Comparison of ENCODE assay signal across 24 cellular contexts in the genomic region with DNA sequence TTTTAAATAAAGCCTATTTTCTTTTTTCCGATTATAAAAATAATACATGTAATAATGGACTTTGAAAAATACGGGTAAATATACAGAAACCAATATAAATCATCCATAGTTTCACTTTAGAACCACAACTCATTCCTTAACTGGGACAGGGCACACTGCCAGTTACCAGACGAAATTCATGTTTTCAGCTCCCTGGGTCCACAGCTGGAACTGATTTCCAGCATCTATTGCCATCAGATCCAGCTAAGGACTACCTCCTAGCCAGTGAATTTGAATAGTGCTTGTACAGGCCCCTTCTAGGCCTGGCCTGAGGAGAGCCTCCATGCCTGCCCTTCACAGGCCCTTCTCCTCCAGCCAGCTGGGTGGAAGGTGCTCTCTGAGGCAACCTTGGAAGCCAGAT. TPM values are rescaled to one million over a fixed set of nuclear protein-coding genes. Genes with fewer than 3 reads are reported as not detected.
DNase-seq lines count a peak whose midpoint lies in the region; ATAC-seq, FAIRE-seq and TF ChIP-seq lines count a peak whose summit lies in the region.
"Had no signal": no experiment of that assay in that cellular context is flagged by ENCODE, and none has a peak within 500 bp of the region (broad histone marks: within the 10 kb centered on the region; RNA-seq: fewer than 3 reads in every experiment).

No MANE protein-coding gene starts in this region.

- H2AFZ ChIP-seq in H1 (ENCODE audit: low read length): 0 out of 2 replicates have a peak overlapping the region, but pooled peaks have one; percentile 40

- no TSS peak for BruUV-seq in MCF 10A (replicated peaks; lab: Mats Ljungman, UMichigan)

- POLR2A ChIA-PET in MCF 10A (lab: Yijun Ruan, JAX) (interaction anchor here (1.5 kb wide), 1 partner anchor 8 kb away, joined by 6 read pairs; no protein-coding TSS in a partner anchor), H1 (lab: Charles Lee; ENCODE audit: partially characterized antibody) (no interaction called here)

- H4K5ac ChIP-seq in H1 (ENCODE audit: insufficient read length, low read depth, low read length): no peak overlapping the region

- peak overlapping the region; percentile 79 for H3K27ac Mint-ChIP-seq in MCF 10A (ENCODE audit: low read depth, unreplicated experiment)
- H3K27ac Mint-ChIP-seq: CD8-positive, alpha-beta T cell had no signal

- H3K23me2 ChIP-seq in H1 (ENCODE audit: low read depth, low read length): no peaks in the 10 kb centered on the region

- no peaks in the 10 kb centered on the region for H3K27me3 ChIP-seq in breast epithelium
- no peaks in the 10 kb centered on the region for H3K27me3 ChIP-seq in H1 (replicated peaks in 1 of 4; ENCODE audit: control insufficient read depth in 3 of 4, extremely low read depth in 1 of 4, insufficient read depth in 3 of 4, low read length in 3 of 4)
- H3K27me3 ChIP-seq in aorta (ENCODE audit: control insufficient read depth in 1 of 2, insufficient read depth in 2 of 2, low read length in 1 of 2): no peaks in the 10 kb centered on the region
- H3K27me3 ChIP-seq: upper lobe of right lung had no signal

- H3K27ac ChIP-seq in breast epithelium: peak overlapping the region in 1 of 2 donors; percentile 32
- H3K27ac ChIP-seq in H1 (ENCODE audit: low read depth, low read length): no peak overlapping the region
- no peak overlapping the region for H3K27ac ChIP-seq in aorta (ENCODE audit: low read depth in 1 of 2, low read length in 2 of 2)
- H3K27ac ChIP-seq: upper lobe of right lung had no signal

- TF ChIP-seq RAD21 in H1 (IDR thresholded peaks at IDR 0.05 in 1 of 2, conservative IDR thresholded peaks at IDR 0.05 in 1 of 2; ENCODE audit: low read depth in 2 of 2, low read length in 2 of 2): no peak

- no peak overlapping the region for H3K56ac ChIP-seq in H1 (replicated peaks; ENCODE audit: insufficient read length, low read depth, low read length)

- FAIRE-seq in H1 (lab: Jason Lieb, UNC): no peak
- FAIRE-seq: small intestine had no signal

- no peaks in the 10 kb centered on the region for H3K4me1 Mint-ChIP-seq in MCF 10A (ENCODE audit: insufficient read depth, unreplicated experiment)

- no peaks in the 10 kb centered on the region for H3K36me3 ChIP-seq in breast epithelium
- H3K36me3 ChIP-seq in H1 (ENCODE audit: control insufficient read depth in 2 of 4, insufficient read depth in 4 of 4, low read length in 3 of 4): no peaks in the 10 kb centered on the region
- H3K36me3 ChIP-seq in aorta (ENCODE audit: control insufficient read depth in 1 of 2, insufficient read depth in 2 of 2, low read length in 1 of 2): no peaks in the 10 kb centered on the region
- H3K36me3 ChIP-seq: upper lobe of right lung had no signal

- H3K4ac ChIP-seq in H1 (replicated peaks; ENCODE audit: insufficient read length, low read depth, low read length): no peak overlapping the region

- H3K4me3 ChIP-seq in breast epithelium (no peak overlapping the region), H1 (ENCODE audit: extremely low read depth in 1 of 4, insufficient read depth in 2 of 4, low read depth in 3 of 4, low read length in 4 of 4) (no peak overlapping the region), aorta (ENCODE audit: low read length in 2 of 2) (no peak overlapping the region)
- H3K4me3 ChIP-seq: upper lobe of right lung had no signal

- intact Hi-C loops in MCF 10A (cut with micrococcal nuclease) (no loop called here), breast epithelium (cut with DNase I; ENCODE audit: low total_unique reads) (loop anchor here (2.0 kb wide), 1 partner anchor 53 kb away; no protein-coding TSS in a partner anchor), left colon (cut with DNase I, micrococcal nuclease) (no loop called here), aorta (cut with DNase I) (no loop called here)

- 88% methylated on average over 3 of the region's 3 CpGs; no CpG with 5 or more reads in 1 of the 2 experiments for WGBS in H1 (ENCODE audit: extremely low coverage in 1 of 2, insufficient coverage in 1 of 2, insufficient read length in 1 of 2, insufficient replicate concordance in 2 of 2, low coverage in 1 of 2, low lambda C conversion rate in 2 of 2, missing lambda C conversion rate in 1 of 2), 2 experiments
- 7 to 17% methylated on average over 3 of the region's 3 CpGs for WGBS in aorta, 2 donors

- H3K79me1 ChIP-seq in H1 (ENCODE audit: low read depth, low read length): no peaks in the 10 kb centered on the region

- H3K27me3 Mint-ChIP-seq in MCF 10A (ENCODE audit: insufficient read depth, unreplicated experiment): no peaks in the 10 kb centered on the region

- H2BK120ac ChIP-seq in H1 (replicated peaks; ENCODE audit: low read depth, low read length): no peak overlapping the region

- H2BK20ac ChIP-seq in H1 (ENCODE audit: low read length): 0 out of 2 replicates have a peak overlapping the region, but pooled peaks have one; percentile 34

- H3K23ac ChIP-seq in H1 (ENCODE audit: insufficient read length): no peak overlapping the region

- H3K14ac ChIP-seq in H1 (ENCODE audit: insufficient read length): no peak overlapping the region

- no peak overlapping the region for H3K4me2 ChIP-seq in H1 (ENCODE audit: insufficient read depth in 1 of 2, low read depth in 2 of 2, low read length in 2 of 2)

- no peak for TF ChIP-seq POLR2A in breast epithelium (IDR thresholded peaks at IDR 0.05)
- TF ChIP-seq POLR2A in H1 (IDR thresholded peaks at IDR 0.05; ENCODE audit: control extremely low read depth in 1 of 2, low read depth in 2 of 2, low read length in 2 of 2): no peak

- TF ChIP-seq EP300 in H1 (IDR thresholded peaks at IDR 0.05; ENCODE audit: borderline replicate concordance in 1 of 2, low read depth in 2 of 2, low read length in 2 of 2): no peak

- H3K4me3 Mint-ChIP-seq in MCF 10A (ENCODE audit: unreplicated experiment): no peak overlapping the region
- H3K4me3 Mint-ChIP-seq: CD8-positive, alpha-beta T cell had no signal

- TF ChIP-seq CTCF in MCF 10A (IDR thresholded peaks at IDR 0.05; ENCODE audit: unreplicated experiment) (no peak), breast epithelium (IDR thresholded peaks at IDR 0.05) (no peak), H1 (IDR thresholded peaks at IDR 0.05; ENCODE audit: control extremely low read depth in 1 of 3, insufficient read depth in 1 of 3, low read depth in 1 of 3, low read length in 3 of 3) (no peak)

- no peak overlapping the region for H2BK15ac ChIP-seq in H1 (ENCODE audit: low read length)

- H3K4me1 ChIP-seq in breast epithelium (no peaks in the 10 kb centered on the region), H1 (replicated peaks in 1 of 4; ENCODE audit: control insufficient read depth in 3 of 4, insufficient read depth in 4 of 4, low read length in 3 of 4) (peaks cover 0 to 4% (median 3%) of the 10 kb centered on the region in 4 experiments; a peak in 3 of 7 replicates), aorta (ENCODE audit: control insufficient read depth in 1 of 2, insufficient read depth in 2 of 2, low read length in 2 of 2) (no peaks in the 10 kb centered on the region)
- H3K4me1 ChIP-seq: upper lobe of right lung had no signal

- H3K79me2 ChIP-seq in H1 (ENCODE audit: control insufficient read depth in 1 of 2, insufficient read depth in 2 of 2, low read length in 2 of 2): no peaks in the 10 kb centered on the region

- no peak overlapping the region for H2BK12ac ChIP-seq in H1 (ENCODE audit: low read depth, low read length)

- H3K9me3 Mint-ChIP-seq in MCF 10A (ENCODE audit: unreplicated experiment): no peaks in the 10 kb centered on the region
- H3K9me3 Mint-ChIP-seq: CD8-positive, alpha-beta T cell had no signal

- H3K9ac ChIP-seq in H1 (replicated peaks in 1 of 4; ENCODE audit: extremely low read depth in 1 of 4, low read depth in 3 of 4, low read length in 3 of 4): no peak overlapping the region

- H2BK5ac ChIP-seq in H1 (ENCODE audit: low read depth, low read length): no peak overlapping the region

- CTCF ChIA-PET in MCF 10A (lab: Yijun Ruan, JAX) (interaction anchor here (0.6 to 0.7 kb wide), 3 partner anchors 17 to 356 kb away, joined by 3 to 4 read pairs (median 3); no protein-coding TSS in a partner anchor), H1 (lab: Charles Lee; ENCODE audit: partially characterized antibody) (interaction anchor here (1.0 kb wide), 1 partner anchor 10 kb away, joined by 4 read pairs; no protein-coding TSS in a partner anchor)

- H4K8ac ChIP-seq in H1 (ENCODE audit: extremely low read depth, insufficient read depth, low read length): no peak overlapping the region

- no peak for DNase-seq in MCF 10A (ENCODE audit: unreplicated experiment)
- no peak for DNase-seq in breast epithelium (ENCODE audit: low spot score in 2 of 2)
- no peak for DNase-seq in H1 (ENCODE audit: low read depth in 1 of 2, low spot score in 2 of 2)
- peak in 1 of 2 donors; percentile 35 for DNase-seq in left colon
- no peak for DNase-seq in aorta
- DNase-seq in activated naive CD4-positive, alpha-beta T cell treated with anti-CD3 and anti-CD28 coated beads, Interleukin-2, amount 50 U/mL, for 16 hours: no peak
- no peak for DNase-seq in activated CD8-positive, alpha-beta memory T cell treated with anti-CD3 and anti-CD28 coated beads for 24 hours
- DNase-seq: 8988T; activated gamma-delta T cell treated with Interleukin-2 at 50 U/mL for 16 hours; anterior cingulate cortex; CD8-positive, alpha-beta T cell; cortex of kidney; foreskin melanocyte; GOT3; left ventricle myocardium superior; NCI-H226; NK-92 treated with Interleukin-12 subunit alpha and Interleukin-12 subunit beta, amount 100 ng/mL, for 24 hours; small intestine; upper lobe of right lung had no signal

- no peaks in the 10 kb centered on the region for H3K36me3 Mint-ChIP-seq in MCF 10A (ENCODE audit: insufficient read depth, unreplicated experiment)
- H3K36me3 Mint-ChIP-seq: CD8-positive, alpha-beta T cell had no signal

- H4K20me1 ChIP-seq in H1 (replicated peaks in 1 of 2; ENCODE audit: control insufficient read depth in 1 of 2, insufficient read depth in 2 of 2, low read length in 2 of 2): no peaks in the 10 kb centered on the region

- peak; percentile 12 for ATAC-seq in left colon
- ATAC-seq in aorta (ENCODE audit: low FRiP score): peak; percentile 46
- ATAC-seq in GM19023 (IDR thresholded peaks at IDR 0.05; ENCODE audit: unreplicated experiment): no peak
- ATAC-seq: CD8-positive, alpha-beta T cell; left ventricle myocardium superior; Right ventricle myocardium inferior had no signal

- H2AK5ac ChIP-seq in H1 (ENCODE audit: low read depth, low read length): no peak overlapping the region

- H3K9me3 ChIP-seq in breast epithelium: no peaks in the 10 kb centered on the region
- H3K9me3 ChIP-seq in H1 (ENCODE audit: insufficient read depth in 2 of 2, low read depth in 1 of 2, low read length in 1 of 2): no peaks in the 10 kb centered on the region
- H3K9me3 ChIP-seq in aorta (ENCODE audit: control insufficient read depth, low read length): no peaks in the 10 kb centered on the region
- H3K9me3 ChIP-seq: upper lobe of right lung had no signal

- H3K18ac ChIP-seq in H1 (ENCODE audit: extremely low read depth, low read length): no peak overlapping the region

- no peak overlapping the region for H4K91ac ChIP-seq in H1 (replicated peaks; ENCODE audit: insufficient read length, low read length)

RNA-seq across cellular contexts. Expression of gene ATP12A, which starts 30.1 kb away (rescaled TPM):
- total RNA-seq in MCF 10A (2022): not detected in 2 replicates
- total RNA-seq in breast epithelium: not detected
- 0.80 and 0.84 TPM in 2 replicates for total RNA-seq in H1 (2021; fragmentation: NEBNext Ultra II Directional; extraction: Animal tissue kit (Norgen Biotek cat#: 25700))
- 1.3 TPM in 2 replicates for polyA plus RNA-seq in H1 (2011; rRNA removed)
- 1.4 TPM for polyA plus RNA-seq in H1 (2011; cell fraction: cytosol; rRNA removed)
- 1.6 TPM for polyA plus RNA-seq in H1 (2011; cell fraction: nucleus; rRNA removed)
- 1.1 to 1.4 TPM (median 1.2 TPM) in 4 replicates for polyA plus RNA-seq in H1 (2012, experiment 1 of 2)
- polyA plus RNA-seq in H1 (2012, experiment 2 of 2): 0.34 TPM
- polyA plus RNA-seq in H1 (2013, experiment 1 of 2): 1.6 TPM
- polyA plus RNA-seq in H1 (2013, experiment 2 of 2): 1.4 TPM
- polyA minus RNA-seq in H1 (2011; rRNA and poly(A)+ RNA removed): 2.9 and 3.0 TPM in 2 replicates
- polyA minus RNA-seq in H1 (2011; cell fraction: cytosol; rRNA and poly(A)+ RNA removed): 1.7 TPM
- 1.1 TPM for polyA minus RNA-seq in H1 (2011; cell fraction: nucleus; rRNA and poly(A)+ RNA removed)
- under 1 TPM in 1 of 2 donors, not detected in 1; 0.64 TPM for total RNA-seq in left colon
- total RNA-seq in aorta: not detected
- under 1 TPM in 1 of 2 donors, not detected in 1; 0.38 TPM for polyA plus RNA-seq in aorta
- total RNA-seq: CD8-positive, alpha-beta T cell; HT1080; left ventricle myocardium superior; myocyte; posterior vena cava; Right ventricle myocardium inferior; upper lobe of right lung had no signal
- polyA plus RNA-seq: small intestine had no signal
